ENCODE assay signal across 16 cellular contexts in genomic region chrX:9534686-9535085, GRCh38.
DNase-seq lines count a peak whose midpoint lies in the region; ATAC-seq and TF ChIP-seq lines count a peak whose summit lies in the region.
"Had no signal": no experiment of that assay in that cellular context is flagged by ENCODE, and none has a peak within 500 bp of the region (broad histone marks: within the 10 kb centered on the region; RNA-seq: fewer than 3 reads in every experiment).

No MANE protein-coding gene starts in this region.

- intact Hi-C loops in CD4-positive, alpha-beta T cell (cut with DNase I, micrococcal nuclease) = loop anchor here in 1 of 2 experiments (5.0 kb wide), 1 partner anchor 72 kb away; no protein-coding TSS in a partner anchor
- intact Hi-C loops in dorsolateral prefrontal cortex (cut with DNase I) (loop anchor here (5.0 to 10.0 kb wide), 2 partner anchors 67 to 70 kb away; partner anchors contain the start of gene TBL1X (in 2 of the 2)), adrenal gland (cut with DNase I) (no loop called here)

- peak overlapping the region; percentile 15 for H3K4me3 Mint-ChIP-seq in CD4-positive, alpha-beta T cell
- H3K4me3 Mint-ChIP-seq: memory B cell had no signal

- no peak for ATAC-seq in CD4-positive, alpha-beta T cell (ENCODE audit: poor library complexity)
- ATAC-seq in GM18907 (IDR thresholded peaks at IDR 0.05; ENCODE audit: unreplicated experiment) = no peak
- ATAC-seq: PC-3, upper lobe of right lung had no signal

- CTCF ChIA-PET in CD4-positive, alpha-beta T cell (lab: Charles Lee) = interaction anchor here (0.9 kb wide), 1 partner anchor 9 kb away, joined by 4 read pairs; no protein-coding TSS in a partner anchor

- H3K4me1 ChIP-seq in neuron (ENCODE audit: insufficient read depth, low read length) = peaks cover 29% of the 10 kb centered on the region
- peaks cover 0 to 10% of the 10 kb centered on the region in 2 donors for H3K4me1 ChIP-seq in adrenal gland (replicated peaks in 1 of 2)
- H3K4me1 ChIP-seq: right atrium auricular region, upper lobe of right lung had no signal

- no peaks in the 10 kb centered on the region for H3K9me3 ChIP-seq in CD4-positive, alpha-beta T cell (ENCODE audit: control insufficient read depth, low read length)
- H3K9me3 ChIP-seq in neuron (ENCODE audit: low read length) (no peaks in the 10 kb centered on the region), adrenal gland (replicated peaks in 1 of 3) (no peaks in the 10 kb centered on the region)
- H3K9me3 ChIP-seq: right atrium auricular region, upper lobe of right lung had no signal

- peak overlapping the region in 40 of 59 donors; percentile 2 to 60 (median 32) for H3K4me3 ChIP-seq in dorsolateral prefrontal cortex
- H3K4me3 ChIP-seq in neuron (ENCODE audit: low read length) = peak overlapping the region; percentile 35
- no peak overlapping the region for H3K4me3 ChIP-seq in adrenal gland
- H3K4me3 ChIP-seq: right atrium auricular region, upper lobe of right lung had no signal

- no peaks in the 10 kb centered on the region for H3K27me3 ChIP-seq in CD4-positive, alpha-beta T cell (ENCODE audit: control insufficient read depth, insufficient read depth, low read length)
- peaks cover 0 to 75% (median 13%) of the 10 kb centered on the region in 45 donors for H3K27me3 ChIP-seq in dorsolateral prefrontal cortex
- no peaks in the 10 kb centered on the region for H3K27me3 ChIP-seq in neuron (ENCODE audit: insufficient read depth, low read length)
- no peaks in the 10 kb centered on the region for H3K27me3 ChIP-seq in adrenal gland
- H3K27me3 ChIP-seq: right atrium auricular region, upper lobe of right lung had no signal

- TF ChIP-seq CTCF in CD4-positive, alpha-beta T cell (IDR thresholded peaks at IDR 0.05) = no peak
- TF ChIP-seq CTCF in dorsolateral prefrontal cortex (IDR thresholded peaks at IDR 0.05 in 54 of 56, conservative IDR thresholded peaks at IDR 0.05 in 2 of 56; ENCODE audit: low read depth in 1 of 56, partially characterized antibody in 56 of 56) = no peak
- no peak for TF ChIP-seq CTCF in adrenal gland (IDR thresholded peaks at IDR 0.05)

- peaks cover 70% of the 10 kb centered on the region for H3K4me1 Mint-ChIP-seq in CD4-positive, alpha-beta T cell (ENCODE audit: low read depth)

- H3K9me3 Mint-ChIP-seq in CD4-positive, alpha-beta T cell = no peaks in the 10 kb centered on the region
- H3K9me3 Mint-ChIP-seq: memory B cell had no signal

- no peaks in the 10 kb centered on the region for H3K27me3 Mint-ChIP-seq in CD4-positive, alpha-beta T cell
- H3K27me3 Mint-ChIP-seq: memory B cell had no signal

- 42 to 63% (median 56%) methylated on average over 3 of the region's 3 CpGs for WGBS in adrenal gland, 4 donors

- POLR2A ChIA-PET in CD4-positive, alpha-beta T cell (lab: Charles Lee) = no interaction called here

- no peak overlapping the region for H3K27ac ChIP-seq in CD4-positive, alpha-beta T cell (ENCODE audit: low read depth, low read length)
- H3K27ac ChIP-seq in dorsolateral prefrontal cortex = peak overlapping the region in 42 of 59 donors; percentile 3 to 81 (median 55)
- H3K27ac ChIP-seq in adrenal gland = no peak overlapping the region
- H3K27ac ChIP-seq: right atrium auricular region, upper lobe of right lung had no signal

- H3K27ac Mint-ChIP-seq in CD4-positive, alpha-beta T cell = no peak overlapping the region
- H3K27ac Mint-ChIP-seq: memory B cell had no signal

- DNase-seq in CD4-positive, alpha-beta T cell = no peak
- DNase-seq in NCI-H146 (lab: John Stamatoyannopoulos, UW) (peak; percentile 40), dorsolateral prefrontal cortex (no peak), CD1c-positive myeloid dendritic cell (ENCODE audit: extremely low spot score) (no peak), adrenal gland (no peak)
- DNase-seq in stimulated activated CD4-positive, alpha-beta T cell treated with anti-CD3 and anti-CD28 coated beads, Interleukin-4, amount 100 ng/mL, for 4 hours = no peak
- DNase-seq: cerebellar nuclear complex, DMS 273 treated with DMSO at 0.1 percent for 48 hours, NCI-H1694, PC-3, T1000, upper lobe of right lung had no signal

- peaks cover 8% of the 10 kb centered on the region for H3K36me3 Mint-ChIP-seq in CD4-positive, alpha-beta T cell (ENCODE audit: low read depth)

- no peaks in the 10 kb centered on the region for H3K36me3 ChIP-seq in neuron (ENCODE audit: insufficient read depth, low read length)
- no peaks in the 10 kb centered on the region for H3K36me3 ChIP-seq in adrenal gland (replicated peaks in 1 of 2)
- H3K36me3 ChIP-seq: right atrium auricular region, upper lobe of right lung had no signal

- TF ChIP-seq POLR2A in adrenal gland (IDR thresholded peaks at IDR 0.05) = no peak

- H2AFZ ChIP-seq in neuron (ENCODE audit: low read depth, low read length) = no peak overlapping the region

Comparison
In these comparisons a context has a peak if more than half of its experiments do, and no peak if none do; other contexts are left out.
1. H3K27ac ChIP-seq: peak in dorsolateral prefrontal cortex (42 of 59); none in CD4-positive, alpha-beta T cell (single experiment) and adrenal gland (0 of 5).
2. H3K4me3 ChIP-seq: peak in dorsolateral prefrontal cortex (40 of 59) and neuron (single experiment); none in adrenal gland (0 of 4).
3. intact Hi-C loops: an anchor here in dorsolateral prefrontal cortex (5.0 to 10.0 kb wide); none called in adrenal gland.